1 cellular context compared by ENCODE assay signal in genomic region chr20:57109151-57109953, GRCh38.
TF ChIP-seq lines count a peak whose summit lies in the region.

No MANE protein-coding gene starts in this region.

TF ChIP-seq in HepG2, 621 proteins besides CTCF, POLR2A, EP300 and RAD21 (continued from another document and continues in another):
- TF ChIP-seq PRDM4 (CRISPR knock-in tag; IDR thresholded peaks at IDR 0.05; ENCODE audit: borderline replicate concordance), result no peak
- no peak for TF ChIP-seq ZFP36L1 (CRISPR knock-in tag; IDR thresholded peaks at IDR 0.05)
- 0 out of 2 replicates have a peak, but pooled peaks have one; percentile 6 for TF ChIP-seq ZNF274 (CRISPR knock-in tag; IDR thresholded peaks at IDR 0.05)
- TF ChIP-seq ZNF704 (CRISPR knock-in tag; IDR thresholded peaks at IDR 0.05; ENCODE audit: borderline replicate concordance), result no peak
- no peak for TF ChIP-seq ZNF446 (CRISPR knock-in tag; IDR thresholded peaks at IDR 0.05)
- TF ChIP-seq SIX1 (CRISPR knock-in tag; IDR thresholded peaks at IDR 0.05; ENCODE audit: borderline replicate concordance), result no peak
- TF ChIP-seq MED1 (CRISPR knock-in tag; IDR thresholded peaks at IDR 0.05), result peak; percentile 45
- TF ChIP-seq CEBPB (IDR thresholded peaks at IDR 0.05; ENCODE audit: borderline replicate concordance, low read depth, low read length), result peak; percentile 79; the same call in 1 of the 2 replicates
- TF ChIP-seq MYC (CRISPR knock-in tag; IDR thresholded peaks at IDR 0.05; ENCODE audit: borderline replicate concordance), result peak; percentile 50; the same call in 1 of the 2 replicates
- TF ChIP-seq MXD4 (CRISPR knock-in tag; IDR thresholded peaks at IDR 0.05), result no peak
- TF ChIP-seq ZBTB33 (CRISPR knock-in tag; IDR thresholded peaks at IDR 0.05), result no peak
- TF ChIP-seq RAD51 (IDR thresholded peaks at IDR 0.05; ENCODE audit: borderline replicate concordance), result no peak
- TF ChIP-seq ZNF441 (CRISPR knock-in tag; IDR thresholded peaks at IDR 0.05; ENCODE audit: borderline replicate concordance), result no peak
- TF ChIP-seq TSC22D2 (CRISPR knock-in tag; IDR thresholded peaks at IDR 0.05; ENCODE audit: borderline replicate concordance), result no peak
- TF ChIP-seq IRF9 (CRISPR knock-in tag; IDR thresholded peaks at IDR 0.05; ENCODE audit: borderline replicate concordance), result peak; percentile 50; the same call in 1 of the 2 replicates
- TF ChIP-seq TBP (CRISPR knock-in tag; IDR thresholded peaks at IDR 0.05), result no peak
- TF ChIP-seq MEIS2 (CRISPR knock-in tag; IDR thresholded peaks at IDR 0.05), result peak; percentile 33; the same call in 1 of the 2 replicates
- peak; percentile 61; the same call in 1 of the 2 replicates for TF ChIP-seq TEAD2 (CRISPR knock-in tag; IDR thresholded peaks at IDR 0.05)
- no peak for TF ChIP-seq ZGPAT (CRISPR knock-in tag; IDR thresholded peaks at IDR 0.05)
- TF ChIP-seq ZFY (CRISPR knock-in tag; IDR thresholded peaks at IDR 0.05), result peak; percentile 34; the same call in 1 of the 2 replicates
- TF ChIP-seq SIN3A (IDR thresholded peaks at IDR 0.05; ENCODE audit: borderline replicate concordance, low read depth, low read length), result no peak
- TF ChIP-seq NFE2L2 (IDR thresholded peaks at IDR 0.05; ENCODE audit: low read length), result no peak
- no peak for TF ChIP-seq ZSCAN9 (CRISPR knock-in tag; IDR thresholded peaks at IDR 0.05; ENCODE audit: borderline replicate concordance)
- 0 out of 2 replicates have a peak, but pooled peaks have one; percentile 24 for TF ChIP-seq GATAD2A (CRISPR knock-in tag; IDR thresholded peaks at IDR 0.05)
- TF ChIP-seq ZBTB3 (CRISPR knock-in tag; IDR thresholded peaks at IDR 0.05; ENCODE audit: borderline replicate concordance, low read depth), result no peak
- TF ChIP-seq MAFF (IDR thresholded peaks at IDR 0.05; ENCODE audit: low read depth, low read length), result no peak
- TF ChIP-seq MED8 (CRISPR knock-in tag; IDR thresholded peaks at IDR 0.05; ENCODE audit: insufficient replicate concordance), result no peak
- no peak for TF ChIP-seq REST (IDR thresholded peaks at IDR 0.05; ENCODE audit: borderline replicate concordance in 1 of 2, low read depth in 1 of 2, low read length in 2 of 2)
- TF ChIP-seq ZNF367 (CRISPR knock-in tag; IDR thresholded peaks at IDR 0.05; ENCODE audit: borderline replicate concordance), result no peak
- TF ChIP-seq ZNF503 (CRISPR knock-in tag; IDR thresholded peaks at IDR 0.05), result no peak
- 0 out of 2 replicates have a peak, but pooled peaks have one; percentile 28 for TF ChIP-seq FOSL2 (CRISPR knock-in tag; IDR thresholded peaks at IDR 0.05)
- TF ChIP-seq ARID4A (CRISPR knock-in tag; IDR thresholded peaks at IDR 0.05; ENCODE audit: borderline replicate concordance), result no peak
- no peak for TF ChIP-seq ZFP1 (CRISPR knock-in tag; IDR thresholded peaks at IDR 0.05)
- no peak for TF ChIP-seq CHD4 (IDR thresholded peaks at IDR 0.05; ENCODE audit: borderline replicate concordance, low read length)
- 0 out of 2 replicates have a peak, but pooled peaks have one; percentile 26 for TF ChIP-seq ZNF629 (CRISPR knock-in tag; conservative IDR thresholded peaks at IDR 0.05)
- TF ChIP-seq FOXC1 (CRISPR knock-in tag; IDR thresholded peaks at IDR 0.05; ENCODE audit: borderline replicate concordance), result no peak
- TF ChIP-seq ZNF501 (CRISPR knock-in tag; IDR thresholded peaks at IDR 0.05), result no peak
- 0 out of 2 replicates have a peak, but pooled peaks have one; percentile 47 for TF ChIP-seq ZNF556 (CRISPR knock-in tag; IDR thresholded peaks at IDR 0.05; ENCODE audit: borderline replicate concordance)
- TF ChIP-seq CC2D1A (CRISPR knock-in tag; IDR thresholded peaks at IDR 0.05), result no peak
- TF ChIP-seq NR1H2 (CRISPR knock-in tag; IDR thresholded peaks at IDR 0.05; ENCODE audit: borderline replicate concordance, low read depth), result no peak
- TF ChIP-seq NCOR1 (IDR thresholded peaks at IDR 0.05; ENCODE audit: borderline replicate concordance, low read length), result 0 out of 2 replicates have a peak, but pooled peaks have one; percentile 45
- no peak for TF ChIP-seq TBX3 (IDR thresholded peaks at IDR 0.05; ENCODE audit: borderline replicate concordance)
- no peak for TF ChIP-seq KAT2B (IDR thresholded peaks at IDR 0.05; ENCODE audit: borderline replicate concordance, low read depth, low read length)
- TF ChIP-seq RFX3 (CRISPR knock-in tag; IDR thresholded peaks at IDR 0.05), result no peak
- no peak for TF ChIP-seq ZNF558 (CRISPR knock-in tag; IDR thresholded peaks at IDR 0.05; ENCODE audit: borderline replicate concordance)
- no peak for TF ChIP-seq ZNF30 (CRISPR knock-in tag; IDR thresholded peaks at IDR 0.05)
- TF ChIP-seq DNMT3B (CRISPR knock-in tag; conservative IDR thresholded peaks at IDR 0.05), result no peak
- no peak for TF ChIP-seq ZNF33B (CRISPR knock-in tag; IDR thresholded peaks at IDR 0.05)
- TF ChIP-seq ZNF329 (CRISPR knock-in tag; IDR thresholded peaks at IDR 0.05; ENCODE audit: low read depth), result no peak
